Comparison of ENCODE assay signal across 33 cellular contexts in the genomic region with DNA sequence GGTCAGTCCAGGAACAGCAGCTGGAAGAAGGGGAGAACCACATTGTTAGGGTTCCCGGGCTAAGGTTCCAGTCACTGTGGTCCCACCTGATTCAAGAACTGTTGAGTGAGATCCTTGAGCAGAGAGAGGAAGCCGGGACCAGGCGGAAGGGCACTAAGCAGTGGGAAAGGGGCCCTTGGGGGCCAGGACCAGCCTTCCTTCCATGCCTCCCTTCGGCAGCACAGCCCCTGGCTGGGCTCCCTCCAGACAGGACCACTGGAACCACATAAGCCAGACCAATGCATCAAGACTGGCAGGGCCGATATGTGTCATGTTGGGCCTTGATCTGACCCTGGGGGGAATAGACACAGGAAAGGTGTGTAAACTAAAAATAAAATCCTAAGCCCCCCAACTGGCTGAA.
"Had no signal": no experiment of that assay in that cellular context is flagged by ENCODE, and none has a peak within 500 bp of the region (broad histone marks: within the 10 kb centered on the region; RNA-seq: fewer than 3 reads in every experiment).

No MANE protein-coding gene starts in this region.

- H3K27me3 ChIP-seq: MG63 had no signal

- H3K9me3 ChIP-seq: MG63 had no signal

- H3K4me3 ChIP-seq: MG63 had no signal

- H3K36me3 ChIP-seq: MG63 had no signal

- DNase-seq: Karpas-422, Kasumi-1, MG63, MM.1S, NCI-H1048, NCI-H1092, NCI-H1092 treated with DMSO at 0.1 percent for 48 hours, NCI-H1105, NCI-H1105 treated with DMSO at 0.1 percent for 48 hours, NCI-H1417, NCI-H1417 treated with DMSO at 0.1 percent for 48 hours, NCI-H1436, NCI-H1436 treated with DMSO at 0.1 percent for 48 hours, NCI-H146, NCI-H1694, NCI-H1694 treated with DMSO at 0.1 percent for 48 hours, NCI-H187, NCI-H187 treated with DMSO at 0.1 percent for 48 hours, NCI-H1930, NCI-H2029, NCI-H2029 treated with DMSO at 0.1 percent for 48 hours, NCI-H2081, NCI-H2081 treated with DMSO at 0.1 percent for 48 hours, NCI-H2107, NCI-H2171, NCI-H2171 treated with DMSO at 0.1 percent for 48 hours, NCI-H2227 treated with DMSO at 0.1 percent for 48 hours, NCI-H226, NCI-H345, NCI-H446, NCI-H446 treated with DMSO at 0.1 percent for 48 hours, NCI-H510A, NCI-H510A treated with DMSO at 0.1 percent for 48 hours had no signal
